8 cellular contexts compared by ENCODE assay signal in the genomic region with DNA sequence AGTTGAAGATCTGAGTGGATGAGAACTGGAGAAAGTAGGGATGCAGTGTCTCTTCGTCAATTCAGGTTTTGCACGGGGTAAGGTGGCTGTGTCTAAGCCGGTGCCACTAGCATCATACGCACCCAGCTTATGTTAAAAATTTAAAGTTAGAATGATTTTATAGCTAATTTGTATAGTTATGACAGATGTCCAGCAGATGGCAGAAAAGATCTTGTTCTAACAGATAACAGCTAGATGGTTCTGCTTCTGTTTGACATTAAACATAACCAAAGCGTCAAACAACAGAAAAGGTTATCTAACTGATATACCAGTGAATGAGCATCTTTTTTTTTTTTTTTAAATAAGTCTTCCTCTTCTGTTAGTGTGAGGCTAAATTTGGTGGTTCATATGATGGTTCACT. TPM values are rescaled to one million over a fixed set of nuclear protein-coding genes. Genes with fewer than 3 reads are reported as not detected.
DNase-seq lines count a peak whose midpoint lies in the region; ATAC-seq and TF ChIP-seq lines count a peak whose summit lies in the region.

No MANE protein-coding gene starts in this region.

- intact Hi-C loops in body of pancreas (cut with DNase I), result loop anchor here (10.0 kb wide), 1 partner anchor 179 kb away; no protein-coding TSS in a partner anchor

- H3K27me3 ChIP-seq in body of pancreas, result no peaks in the 10 kb centered on the region

- WGBS in body of pancreas, 2 donors, result 45% methylated on average over 5 of the region's 5 CpGs

- H3K4me1 ChIP-seq in body of pancreas, result no peaks in the 10 kb centered on the region

- ATAC-seq in body of pancreas (peak; percentile 21), HG02970 (IDR thresholded peaks at IDR 0.05; ENCODE audit: low FRiP score, unreplicated experiment) (no peak), GM21515 (IDR thresholded peaks at IDR 0.05; ENCODE audit: unreplicated experiment) (no peak)

- no peak overlapping the region for H3K27ac ChIP-seq in body of pancreas

- no peaks in the 10 kb centered on the region for H3K9me3 ChIP-seq in body of pancreas

- TF ChIP-seq POLR2A in body of pancreas (IDR thresholded peaks at IDR 0.05), result no peak

- H3K36me3 ChIP-seq in body of pancreas (replicated peaks in 1 of 2; ENCODE audit: insufficient read depth in 1 of 2, low read depth in 2 of 2), result no peaks in the 10 kb centered on the region

- TF ChIP-seq CTCF in GM20000 (IDR thresholded peaks at IDR 0.05; ENCODE audit: extremely low read depth, missing control alignments) (no peak), body of pancreas (IDR thresholded peaks at IDR 0.05) (peak in 4 of 7 experiments; percentile 29 to 36 (median 30))

- DNase-seq in AG20443 (ENCODE audit: low spot score) (peak; percentile 54), GM20000 (ENCODE audit: low spot score) (peak; percentile 48), NCI-H345 (lab: John Stamatoyannopoulos, UW) (peak; percentile 42), body of pancreas (no peak), left kidney (ENCODE audit: low read depth, low spot score) (peak; percentile 72)
- DNase-seq in effector CD8-positive, alpha-beta T cell (lab: John Stamatoyannopoulos, UW), result no peak

- no peak overlapping the region for H3K4me3 ChIP-seq in body of pancreas

RNA-seq across cellular contexts. Expression of gene EDDM13, which starts 18.8 kb away (rescaled TPM):
- not detected for total RNA-seq in body of pancreas

RNA-seq across cellular contexts. Expression of gene ZSCAN5C, which starts 51.7 kb away (rescaled TPM):
- total RNA-seq in body of pancreas, result not detected

RNA-seq across cellular contexts. Expression of gene ZSCAN5B, which starts 56.2 kb away (rescaled TPM):
- total RNA-seq in body of pancreas, result not detected

Comparison
In these comparisons a context has a peak if more than half of its experiments do, and no peak if none do; other contexts are left out.
1. DNase-seq: peak in AG20443 (single experiment), GM20000 (single experiment), NCI-H345 (single experiment) and left kidney (single experiment); none in body of pancreas (0 of 4) and effector CD8-positive, alpha-beta T cell (single experiment).